ENCODE assay signal across 1 cellular context in the genomic region with DNA sequence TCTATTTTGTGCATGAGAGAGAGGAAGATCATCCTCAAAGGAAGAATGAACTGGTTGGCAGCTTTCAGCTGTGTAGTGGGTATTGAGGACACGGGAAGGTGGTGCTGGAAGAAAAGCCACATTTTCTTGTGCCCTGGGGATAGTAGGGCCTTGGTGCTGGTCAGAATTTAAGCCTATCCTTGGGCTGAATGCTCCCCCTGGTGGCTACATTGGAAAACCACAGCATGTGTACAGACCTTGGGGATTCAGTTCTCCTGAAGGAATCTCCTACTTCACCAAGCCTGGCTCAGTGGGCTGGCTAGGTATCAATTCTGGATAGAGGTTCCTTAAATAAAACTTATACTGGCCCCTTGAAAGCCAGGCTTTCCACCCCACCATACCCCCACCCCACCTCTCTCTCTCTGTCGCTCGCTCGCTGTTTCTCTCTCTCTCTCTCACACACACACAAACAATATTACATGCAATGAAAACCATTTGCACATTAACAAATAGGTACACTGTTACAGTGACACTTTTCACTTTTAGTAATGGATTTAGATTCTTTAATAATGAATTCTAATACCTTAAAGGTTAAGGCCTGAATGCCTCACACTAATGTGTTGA.
TF ChIP-seq lines count a peak whose summit lies in the region.

No MANE protein-coding gene starts in this region.

TF ChIP-seq in IMR-90, 13 proteins besides CTCF, POLR2A, EP300 and RAD21:
- TF ChIP-seq NFE2L2 (IDR thresholded peaks at IDR 0.05; ENCODE audit: low read depth, low read length): no peak
- no peak for TF ChIP-seq BHLHE40 (IDR thresholded peaks at IDR 0.05; ENCODE audit: low read depth, low read length)
- TF ChIP-seq CHD1 (IDR thresholded peaks at IDR 0.05; ENCODE audit: low read depth, low read length): no peak
- TF ChIP-seq RCOR1 (IDR thresholded peaks at IDR 0.05; ENCODE audit: insufficient replicate concordance, low read length): no peak
- TF ChIP-seq, protein P1, sequence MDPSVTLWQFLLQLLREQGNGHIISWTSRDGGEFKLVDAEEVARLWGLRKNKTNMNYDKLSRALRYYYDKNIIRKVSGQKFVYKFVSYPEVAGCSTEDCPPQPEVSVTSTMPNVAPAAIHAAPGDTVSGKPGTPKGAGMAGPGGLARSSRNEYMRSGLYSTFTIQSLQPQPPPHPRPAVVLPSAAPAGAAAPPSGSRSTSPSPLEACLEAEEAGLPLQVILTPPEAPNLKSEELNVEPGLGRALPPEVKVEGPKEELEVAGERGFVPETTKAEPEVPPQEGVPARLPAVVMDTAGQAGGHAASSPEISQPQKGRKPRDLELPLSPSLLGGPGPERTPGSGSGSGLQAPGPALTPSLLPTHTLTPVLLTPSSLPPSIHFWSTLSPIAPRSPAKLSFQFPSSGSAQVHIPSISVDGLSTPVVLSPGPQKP (IDR thresholded peaks at IDR 0.05; ENCODE audit: borderline replicate concordance, low read depth, low read length): no peak
- TF ChIP-seq MAFK (IDR thresholded peaks at IDR 0.05; ENCODE audit: low read depth, low read length): no peak
- TF ChIP-seq SMC3 (IDR thresholded peaks at IDR 0.05; ENCODE audit: low read depth, low read length): peak; percentile 98
- TF ChIP-seq MAZ (IDR thresholded peaks at IDR 0.05; ENCODE audit: borderline replicate concordance, low read depth, low read length): no peak
